ENCODE assay signal across 8 cellular contexts in the genomic region with DNA sequence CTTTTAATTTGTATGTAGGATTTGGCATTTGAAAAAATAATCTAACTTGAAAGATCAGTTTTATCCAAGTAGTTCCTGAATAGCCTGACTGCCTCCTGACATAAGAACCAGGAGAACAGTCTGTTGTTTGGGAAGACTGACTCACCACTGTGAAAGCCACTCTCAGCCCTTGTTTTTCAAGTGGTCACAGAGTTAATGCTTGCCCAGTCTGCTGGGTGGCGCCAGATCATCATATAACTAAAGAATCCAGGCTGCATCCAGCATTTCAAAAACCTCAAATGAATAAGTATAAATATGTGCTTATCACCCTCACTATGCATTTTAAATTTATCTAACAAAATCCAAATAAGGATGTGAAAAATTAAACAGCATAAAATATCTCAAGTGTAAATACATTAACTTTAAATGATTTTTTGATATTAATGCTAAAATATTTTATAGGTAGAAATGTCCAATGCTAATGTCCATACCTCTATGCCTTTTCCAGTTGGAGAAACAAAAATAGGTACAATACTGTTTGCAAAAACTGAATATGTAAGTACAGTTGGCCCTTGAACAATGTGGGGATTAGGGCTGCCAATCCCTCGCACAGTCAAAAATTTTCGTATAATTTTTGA. TPM values are rescaled to one million over a fixed set of nuclear protein-coding genes. Genes with fewer than 3 reads are reported as not detected.
DNase-seq lines count a peak whose midpoint lies in the region; ATAC-seq and TF ChIP-seq lines count a peak whose summit lies in the region.

No MANE protein-coding gene starts in this region.

- no peak overlapping the region for H3K4me3 Mint-ChIP-seq in activated naive CD4-positive, alpha-beta T cell treated with anti-CD3 and anti-CD28 coated beads for 36 hours
- H3K4me3 Mint-ChIP-seq in activated naive CD4-positive, alpha-beta T cell treated with anti-CD3 and anti-CD28 coated beads, Interleukin-2, amount 10 ng/mL, durations not matched to agents 7 days and 5 days: no peak overlapping the region
- no peak overlapping the region for H3K4me3 Mint-ChIP-seq in CD8-positive, alpha-beta memory T cell

- DNase-seq in activated naive CD4-positive, alpha-beta T cell treated with anti-CD3 and anti-CD28 coated beads for 36 hours: peak; percentile 27
- DNase-seq in activated naive CD4-positive, alpha-beta T cell treated with anti-CD3 and anti-CD28 coated beads, Interleukin-2, amount 10 ng/mL, durations not matched to agents 7 days and 5 days: no peak
- DNase-seq in NAMALWA (ENCODE audit: low spot score): peak; percentile 54
- DNase-seq in SK-N-SH: peak; percentile 8
- DNase-seq in foreskin melanocyte: peak; percentile 68
- peak; percentile 88 for DNase-seq in pons (ENCODE audit: low spot score)
- DNase-seq in CD8-positive, alpha-beta memory T cell: no peak

- H3K27ac ChIP-seq in SK-N-SH (ENCODE audit: low read depth in 2 of 2, low read length in 1 of 2): no peak overlapping the region
- H3K27ac ChIP-seq in CD8-positive, alpha-beta memory T cell (ENCODE audit: low read depth, low read length): no peak overlapping the region

- H3K36me3 Mint-ChIP-seq in activated naive CD4-positive, alpha-beta T cell treated with anti-CD3 and anti-CD28 coated beads for 36 hours (ENCODE audit: low read depth): no peaks in the 10 kb centered on the region
- H3K36me3 Mint-ChIP-seq in activated naive CD4-positive, alpha-beta T cell treated with anti-CD3 and anti-CD28 coated beads, Interleukin-2, amount 10 ng/mL, durations not matched to agents 7 days and 5 days: no peaks in the 10 kb centered on the region
- no peaks in the 10 kb centered on the region for H3K36me3 Mint-ChIP-seq in CD8-positive, alpha-beta memory T cell

- no peak overlapping the region for H3K27ac Mint-ChIP-seq in activated naive CD4-positive, alpha-beta T cell treated with anti-CD3 and anti-CD28 coated beads for 36 hours
- no peak overlapping the region for H3K27ac Mint-ChIP-seq in activated naive CD4-positive, alpha-beta T cell treated with anti-CD3 and anti-CD28 coated beads, Interleukin-2, amount 10 ng/mL, durations not matched to agents 7 days and 5 days
- no peak overlapping the region for H3K27ac Mint-ChIP-seq in CD8-positive, alpha-beta memory T cell

- no peaks in the 10 kb centered on the region for H3K36me3 ChIP-seq in SK-N-SH (replicated peaks in 1 of 2; ENCODE audit: control insufficient read depth in 1 of 2, insufficient read depth in 2 of 2, low read length in 1 of 2)
- no peaks in the 10 kb centered on the region for H3K36me3 ChIP-seq in CD8-positive, alpha-beta memory T cell (ENCODE audit: insufficient read depth, low read length)

- peaks cover 2% of the 10 kb centered on the region for H3K27me3 Mint-ChIP-seq in activated naive CD4-positive, alpha-beta T cell treated with anti-CD3 and anti-CD28 coated beads for 36 hours (ENCODE audit: low read depth)
- no peaks in the 10 kb centered on the region for H3K27me3 Mint-ChIP-seq in activated naive CD4-positive, alpha-beta T cell treated with anti-CD3 and anti-CD28 coated beads, Interleukin-2, amount 10 ng/mL, durations not matched to agents 7 days and 5 days
- H3K27me3 Mint-ChIP-seq in CD8-positive, alpha-beta memory T cell: no peaks in the 10 kb centered on the region

- H3F3A ChIP-seq in SK-N-SH (replicated peaks; ENCODE audit: insufficient read depth): no peaks in the 10 kb centered on the region

- no peak for TF ChIP-seq EP300 in SK-N-SH (IDR thresholded peaks at IDR 0.05; ENCODE audit: borderline replicate concordance in 1 of 2, low read depth in 1 of 2, low read length in 1 of 2)

- H3K9me3 Mint-ChIP-seq in activated naive CD4-positive, alpha-beta T cell treated with anti-CD3 and anti-CD28 coated beads for 36 hours: no peaks in the 10 kb centered on the region
- H3K9me3 Mint-ChIP-seq in activated naive CD4-positive, alpha-beta T cell treated with anti-CD3 and anti-CD28 coated beads, Interleukin-2, amount 10 ng/mL, durations not matched to agents 7 days and 5 days: no peaks in the 10 kb centered on the region
- peaks cover 0 to 2% (median 0%) of the 10 kb centered on the region in 5 donors for H3K9me3 Mint-ChIP-seq in CD8-positive, alpha-beta memory T cell

- POLR2A ChIA-PET in SK-N-SH (lab: Yijun Ruan, JAX): no interaction called here
- POLR2A ChIA-PET in CD8-positive, alpha-beta memory T cell (lab: Charles Lee): no interaction called here

- H3K79me2 ChIP-seq in SK-N-SH (ENCODE audit: insufficient read depth): no peaks in the 10 kb centered on the region

- no peaks in the 10 kb centered on the region for H3K9me2 ChIP-seq in SK-N-SH

- no peak overlapping the region for H3K4me2 ChIP-seq in SK-N-SH

- TF ChIP-seq RAD21 in SK-N-SH (IDR thresholded peaks at IDR 0.05; ENCODE audit: low read length): peak; percentile 77

- no peak overlapping the region for H2AFZ ChIP-seq in SK-N-SH (ENCODE audit: low read depth)

- intact Hi-C loops in activated naive CD4-positive, alpha-beta T cell treated with anti-CD3 and anti-CD28 coated beads for 36 hours (cut with micrococcal nuclease): loop anchor here (1.0 kb wide), 2 partner anchors 277 to 475 kb away; no protein-coding TSS in a partner anchor

- TF ChIP-seq CTCF in SK-N-SH (IDR thresholded peaks at IDR 0.05): peak; percentile 75

- no peaks in the 10 kb centered on the region for H3K27me3 ChIP-seq in SK-N-SH (ENCODE audit: insufficient read depth)
- no peaks in the 10 kb centered on the region for H3K27me3 ChIP-seq in CD8-positive, alpha-beta memory T cell (ENCODE audit: insufficient read depth, low read length, poor library complexity, severe bottlenecking)

- no peak overlapping the region; a peak in 1 of 4 replicates for H3K4me3 ChIP-seq in SK-N-SH (ENCODE audit: low read depth in 2 of 2, low read length in 1 of 2)
- H3K4me3 ChIP-seq in CD8-positive, alpha-beta memory T cell (ENCODE audit: low read length): no peak overlapping the region

- no peaks in the 10 kb centered on the region for H4K20me1 ChIP-seq in SK-N-SH (ENCODE audit: insufficient read depth)

- no peak overlapping the region for H3K9ac ChIP-seq in SK-N-SH

- CTCF ChIA-PET in activated naive CD4-positive, alpha-beta T cell treated with anti-CD3 and anti-CD28 coated beads for 36 hours (lab: Charles Lee): no interaction called here
- CTCF ChIA-PET in activated naive CD4-positive, alpha-beta T cell treated with anti-CD3 and anti-CD28 coated beads, Interleukin-2, amount 10 ng/mL, durations not matched to agents 7 days and 5 days (lab: Charles Lee): interaction anchor here (0.6 kb wide), 1 partner anchor 276 kb away, joined by 6 read pairs; no protein-coding TSS in a partner anchor
- CTCF ChIA-PET in SK-N-SH (lab: Yijun Ruan, JAX): interaction anchor here (1.9 to 2.0 kb wide), 2 partner anchors 27 to 475 kb away, joined by 7 to 12 read pairs; partner anchors contain the start of gene ZBBX
- CTCF ChIA-PET in CD8-positive, alpha-beta memory T cell (lab: Charles Lee): no interaction called here

- H3K4me1 ChIP-seq in SK-N-SH (ENCODE audit: control insufficient read depth in 1 of 2, insufficient read depth in 2 of 2, low read depth in 1 of 2, low read length in 1 of 2): no peaks in the 10 kb centered on the region
- H3K4me1 ChIP-seq in CD8-positive, alpha-beta memory T cell (ENCODE audit: insufficient read depth, low read length): no peaks in the 10 kb centered on the region

- H3K4me1 Mint-ChIP-seq in activated naive CD4-positive, alpha-beta T cell treated with anti-CD3 and anti-CD28 coated beads for 36 hours (ENCODE audit: low read depth): no peaks in the 10 kb centered on the region
- no peaks in the 10 kb centered on the region for H3K4me1 Mint-ChIP-seq in activated naive CD4-positive, alpha-beta T cell treated with anti-CD3 and anti-CD28 coated beads, Interleukin-2, amount 10 ng/mL, durations not matched to agents 7 days and 5 days
- H3K4me1 Mint-ChIP-seq in CD8-positive, alpha-beta memory T cell: no peaks in the 10 kb centered on the region

- no peak for ATAC-seq in GM19455 (IDR thresholded peaks at IDR 0.05; ENCODE audit: unreplicated experiment)

- H3K9me3 ChIP-seq in SK-N-SH: no peaks in the 10 kb centered on the region
- no peaks in the 10 kb centered on the region for H3K9me3 ChIP-seq in CD8-positive, alpha-beta memory T cell (ENCODE audit: low read length)

- WGBS in SK-N-SH (ENCODE audit: low lambda C conversion rate): 32% methylated on average over 3 of the region's 3 CpGs

TF ChIP-seq in SK-N-SH, 30 proteins besides CTCF, POLR2A, EP300 and RAD21:
- TF ChIP-seq FOXM1 (IDR thresholded peaks at IDR 0.05; ENCODE audit: low read depth) (no peak), SMC3 (IDR thresholded peaks at IDR 0.05; ENCODE audit: low read depth, low read length) (peak; percentile 52)

RNA-seq across cellular contexts. Expression of gene ZBBX, which starts 26.9 kb away (rescaled TPM):
- total RNA-seq in activated naive CD4-positive, alpha-beta T cell treated with anti-CD3 and anti-CD28 coated beads for 36 hours: not detected
- polyA plus RNA-seq in SK-N-SH (2012; rRNA removed): 0.18 and 0.50 TPM in 2 replicates
- 0.24 and 0.29 TPM in 2 replicates for polyA plus RNA-seq in SK-N-SH (2012; cell fraction: cytosol; rRNA removed)
- 0.31 and 0.95 TPM in 2 replicates for polyA plus RNA-seq in SK-N-SH (2012; cell fraction: nucleus; rRNA removed)
- not detected for total RNA-seq in CD8-positive, alpha-beta memory T cell
- polyA plus RNA-seq in CD8-positive, alpha-beta memory T cell: not detected

Comparison
In these comparisons a context has a peak if more than half of its experiments do, and no peak if none do; other contexts are left out.
1. DNase-seq: peak in activated naive CD4-positive, alpha-beta T cell treated with anti-CD3 and anti-CD28 coated beads for 36 hours (single experiment), NAMALWA (single experiment), SK-N-SH (single experiment), foreskin melanocyte (single experiment) and pons (single experiment); none in activated naive CD4-positive, alpha-beta T cell treated with anti-CD3 and anti-CD28 coated beads, Interleukin-2, amount 10 ng/mL, durations not matched to agents 7 days and 5 days (single experiment) and CD8-positive, alpha-beta memory T cell (0 of 5).
2. CTCF ChIA-PET loops: an anchor here in activated naive CD4-positive, alpha-beta T cell treated with anti-CD3 and anti-CD28 coated beads, Interleukin-2, amount 10 ng/mL, durations not matched to agents 7 days and 5 days (0.6 kb wide) and SK-N-SH (1.9 to 2.0 kb wide); none called in activated naive CD4-positive, alpha-beta T cell treated with anti-CD3 and anti-CD28 coated beads for 36 hours and CD8-positive, alpha-beta memory T cell.